In genomic region chr15:64837502-64837901, GRCh38 we compare ENCODE assay signal across 13 cellular contexts. TPM values are rescaled to one million over a fixed set of nuclear protein-coding genes. Genes with fewer than 3 reads are reported as not detected.
DNase-seq lines count a peak whose midpoint lies in the region; ATAC-seq, FAIRE-seq and TF ChIP-seq lines count a peak whose summit lies in the region.
"Had no signal": no experiment of that assay in that cellular context is flagged by ENCODE, and none has a peak within 500 bp of the region (broad histone marks: within the 10 kb centered on the region; RNA-seq: fewer than 3 reads in every experiment).

No MANE protein-coding gene starts in this region.

- peaks cover 7% of the 10 kb centered on the region for H3K79me2 ChIP-seq in DOHH2 (ENCODE audit: control insufficient read depth, low read length)
- H3K79me2 ChIP-seq: parathyroid adenoma had no signal

- H3K9me3 ChIP-seq in BLaER1 (no peaks in the 10 kb centered on the region), DOHH2 (ENCODE audit: control insufficient read depth, insufficient read depth, low read length) (no peaks in the 10 kb centered on the region)
- H3K9me3 ChIP-seq: heart left ventricle had no signal

- CTCF ChIA-PET in T-cell (lab: Charles Lee) = interaction anchor here (0.6 to 1.8 kb wide), 10 partner anchors 12 to 442 kb away, joined by 3 to 12 read pairs (median 4); partner anchors contain the start of gene PIF1 (in 1 of the 2)

- no peak overlapping the region for H3K4me3 ChIP-seq in BLaER1
- H3K4me3 ChIP-seq in DOHH2 (ENCODE audit: low read length) = peak overlapping the region; percentile 20; the same call in 1 of the 2 replicates
- H3K4me3 ChIP-seq: heart left ventricle had no signal

- no peaks in the 10 kb centered on the region for H3K27me3 Mint-ChIP-seq in T-cell

- no peaks in the 10 kb centered on the region for H3K36me3 ChIP-seq in BLaER1
- no peaks in the 10 kb centered on the region for H3K36me3 ChIP-seq in DOHH2 (ENCODE audit: control insufficient read depth, low read length)
- H3K36me3 ChIP-seq: heart left ventricle had no signal

- peak overlapping the region; percentile 83 to 88 for H3K27ac Mint-ChIP-seq in T-cell

- H3F3A ChIP-seq in DOHH2 (ENCODE audit: control insufficient read depth, insufficient read depth) = peaks cover 9% of the 10 kb centered on the region; the same call in 1 of the 2 replicates

- peaks cover 50 to 65% (median 59%) of the 10 kb centered on the region in 3 donors for H3K4me1 Mint-ChIP-seq in T-cell

- TF ChIP-seq CTCF in DOHH2 (IDR thresholded peaks at IDR 0.05; ENCODE audit: low read depth, low read length, poor library complexity, severe bottlenecking) = no peak

- no peaks in the 10 kb centered on the region for H3K27me3 ChIP-seq in BLaER1
- no peaks in the 10 kb centered on the region for H3K27me3 ChIP-seq in DOHH2 (ENCODE audit: control insufficient read depth, low read length)
- H3K27me3 ChIP-seq: heart left ventricle had no signal

- peak in 30 of 34 experiments; percentile 30 to 71 (median 50) for DNase-seq in T-cell
- DNase-seq in foreskin melanocyte = peak; percentile 34
- no peak for DNase-seq in DMS53 treated with DMSO at 0.1 percent for 48 hours (lab: John Stamatoyannopoulos, UW; ENCODE audit: unreplicated experiment)
- DNase-seq in HCEC 1CT = no peak
- no peak for DNase-seq in HTR-8/SVneo (ENCODE audit: insufficient read length, low spot score)
- DNase-seq: heart left ventricle, NCI-H1417 treated with DMSO at 0.1 percent for 48 hours, NCI-H82 had no signal

- H3K4me2 ChIP-seq in BLaER1 (peak overlapping the region; percentile 61), DOHH2 (ENCODE audit: low read length) (peak overlapping the region; percentile 34; the same call in 1 of the 2 replicates)

- POLR2A ChIA-PET in T-cell (lab: Charles Lee) = interaction anchor here (0.7 to 0.8 kb wide), 3 partner anchors 16 to 1239 kb away, joined by 3 to 15 read pairs (median 4); no protein-coding TSS in a partner anchor

- ATAC-seq in T-cell (replicated peaks in 1 of 4) (peak; percentile 6 to 41 (median 16)), HG03095 (IDR thresholded peaks at IDR 0.05; ENCODE audit: unreplicated experiment) (no peak)
- ATAC-seq: heart left ventricle, left lobe of liver had no signal

- H4K20me1 ChIP-seq in BLaER1 (peaks cover under 1% of the 10 kb centered on the region; the same call in 1 of the 2 replicates), DOHH2 (ENCODE audit: control insufficient read depth, insufficient read depth, low read depth, low read length) (no peaks in the 10 kb centered on the region)

- H3K9ac ChIP-seq in BLaER1 = 0 out of 2 replicates have a peak overlapping the region, but pooled peaks have one; percentile 3
- H3K9ac ChIP-seq: parathyroid adenoma had no signal

- peaks cover 65% of the 10 kb centered on the region for H3K4me1 ChIP-seq in BLaER1
- H3K4me1 ChIP-seq in DOHH2 (ENCODE audit: control insufficient read depth, low read length) = peaks cover 34% of the 10 kb centered on the region

- H3K36me3 Mint-ChIP-seq in T-cell = no peaks in the 10 kb centered on the region

- H3K9me3 Mint-ChIP-seq in T-cell = no peaks in the 10 kb centered on the region

- no peaks in the 10 kb centered on the region for H3K9me2 ChIP-seq in DOHH2 (replicated peaks; ENCODE audit: control insufficient read depth, low read length)

- H3K27ac ChIP-seq in BLaER1 = 0 out of 2 replicates have a peak overlapping the region, but pooled peaks have one; percentile 26
- H3K27ac ChIP-seq in DOHH2 (ENCODE audit: low read depth, low read length) = no peak overlapping the region
- H3K27ac ChIP-seq: parathyroid adenoma had no signal

- peak overlapping the region in 2 of 3 donors; percentile 17 to 67 for H3K4me3 Mint-ChIP-seq in T-cell

- no peak for FAIRE-seq in HTR-8/SVneo (lab: Jason Lieb, UNC)

RNA-seq across cellular contexts. Expression of gene PLEKHO2, which starts 4.2 kb away (rescaled TPM):
- 10 to 100 TPM in 4 of 5 donors, 1 to 10 TPM in 1; 9.2 to 22.7 (median 17.1) TPM for total RNA-seq in T-cell

RNA-seq across cellular contexts. Expression of gene PIF1, which starts 12.1 kb away (rescaled TPM):
- 1 to 10 TPM in 3 of 5 donors, under 1 TPM in 2; 0.88 to 4.1 (median 1.1) TPM for total RNA-seq in T-cell

Comparison
In these comparisons a context has a peak if more than half of its experiments do, and no peak if none do; other contexts are left out.
1. DNase-seq: peak in T-cell (30 of 34) and foreskin melanocyte (single experiment); none in DMS53 treated with DMSO at 0.1 percent for 48 hours (single experiment), HCEC 1CT (single experiment) and HTR-8/SVneo (single experiment).